ENCODE assay signal across 8 cellular contexts in the genomic region with DNA sequence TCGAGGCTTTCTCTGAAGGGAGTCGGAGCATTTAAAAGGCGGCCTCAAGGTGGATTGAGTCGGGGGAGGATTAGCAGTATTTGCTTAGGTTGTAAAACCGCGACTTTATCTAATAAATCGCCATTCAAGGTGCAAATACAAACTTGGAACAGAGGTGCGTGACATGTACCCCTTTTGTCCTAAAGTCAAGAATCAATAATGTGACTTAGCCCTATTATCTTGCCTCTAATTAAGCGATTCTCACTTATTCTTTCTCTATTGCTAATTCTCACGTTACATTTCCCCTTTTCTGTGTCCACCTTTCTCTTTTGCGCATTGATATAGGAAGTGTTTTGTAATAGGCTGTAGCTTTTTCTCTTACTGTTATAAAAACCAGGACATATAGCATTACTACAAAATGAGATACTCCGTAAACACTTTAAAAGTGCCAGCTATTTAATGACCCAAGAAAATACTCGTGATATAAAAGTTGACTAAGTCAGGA. TPM values are rescaled to one million over a fixed set of nuclear protein-coding genes. Genes with fewer than 3 reads are reported as not detected.
DNase-seq lines count a peak whose midpoint lies in the region; ATAC-seq and TF ChIP-seq lines count a peak whose summit lies in the region.

No MANE protein-coding gene starts in this region.

- no peak overlapping the region for H2BK12ac ChIP-seq in H9 (ENCODE audit: insufficient read length, low read depth, low read length)

- no peak for TF ChIP-seq POLR2A in transverse colon (IDR thresholded peaks at IDR 0.05)

- peaks cover 33 to 38% of the 10 kb centered on the region in 2 experiments for H3K4me1 Mint-ChIP-seq in H9

- peak overlapping the region; percentile 98 for H3K4me3 ChIP-seq in iPS-11a (ENCODE audit: low read depth, low read length)
- peak overlapping the region; percentile 33 to 99 (median 81) for H3K4me3 ChIP-seq in transverse colon

- no peak overlapping the region for H3K18ac ChIP-seq in H9 (ENCODE audit: insufficient read length, low read depth, low read length)

- H4K20me1 ChIP-seq in H9 (ENCODE audit: control insufficient read depth, insufficient read depth, insufficient read length) = no peaks in the 10 kb centered on the region

- H2BK20ac ChIP-seq in H9 (ENCODE audit: low read depth, low read length, poor library complexity, severe bottlenecking) = no peak overlapping the region

- H3K27ac ChIP-seq in H9 (ENCODE audit: insufficient read length, low read depth, low read length) = no peak overlapping the region
- H3K27ac ChIP-seq in RWPE1 = peak overlapping the region; percentile 81
- H3K27ac ChIP-seq in transverse colon = peak overlapping the region; percentile 89 to 98 (median 92)

- no peak overlapping the region for H2AFZ ChIP-seq in H9 (ENCODE audit: low read length)

- TF ChIP-seq CTCF in H9 (conservative IDR thresholded peaks at IDR 0.05) (no peak), RWPE1 (conservative IDR thresholded peaks at IDR 0.05; ENCODE audit: low read depth) (no peak), transverse colon (IDR thresholded peaks at IDR 0.05) (no peak)

- H3K23ac ChIP-seq in H9 (ENCODE audit: insufficient read length, low read depth, low read length) = no peak overlapping the region

- H3K9me3 ChIP-seq in H9 (ENCODE audit: control insufficient read depth, low read depth, low read length) = no peaks in the 10 kb centered on the region
- H3K9me3 ChIP-seq in transverse colon = no peaks in the 10 kb centered on the region

- no peak overlapping the region for H2BK120ac ChIP-seq in H9 (ENCODE audit: low read depth, low read length, poor library complexity, severe bottlenecking)

- no peak overlapping the region for H3T11ph ChIP-seq in H9 (ENCODE audit: low read length)

- no peak overlapping the region for H4K8ac ChIP-seq in H9 (replicated peaks; ENCODE audit: insufficient read length, low read depth, low read length)

- H2AK5ac ChIP-seq in H9 (ENCODE audit: insufficient read length, low read length) = no peak overlapping the region

- CTCF ChIA-PET in RWPE1 (lab: Yijun Ruan, JAX) = interaction anchor here (0.9 kb wide), 1 partner anchor 261 kb away, joined by 3 read pairs; no protein-coding TSS in a partner anchor

- H3K56ac ChIP-seq in H9 (ENCODE audit: insufficient read length, low read depth, low read length) = no peak overlapping the region

- peaks cover 0 to 4% (median 2%) of the 10 kb centered on the region in 3 experiments; a peak in 2 of 7 replicates for H3K36me3 Mint-ChIP-seq in H9 (ENCODE audit: insufficient read depth in 1 of 3, low read depth in 3 of 3)

- H3K79me2 ChIP-seq in H9 (ENCODE audit: insufficient read depth, low read length) = peaks cover 13% of the 10 kb centered on the region; the same call in 1 of the 2 replicates

- no peak overlapping the region for H3K14ac ChIP-seq in H9 (ENCODE audit: insufficient read depth, low read length)

- no peaks in the 10 kb centered on the region for H3K27me3 Mint-ChIP-seq in H9 (ENCODE audit: low read depth)

- POLR2A ChIA-PET in RWPE1 (lab: Yijun Ruan, JAX; ENCODE audit: low non-redundant PET) = interaction anchor here (1.4 kb wide), 1 partner anchor 42 kb away, joined by 4 read pairs; no protein-coding TSS in a partner anchor

- peak overlapping the region; percentile 57 for H3K9ac ChIP-seq in H9 (ENCODE audit: extremely low read depth, insufficient read length, low read length)

- H4K5ac ChIP-seq in H9 (ENCODE audit: insufficient read length, low read depth, low read length) = no peak overlapping the region

- H3K4me1 ChIP-seq in H9 (ENCODE audit: insufficient read depth, low read length) (peaks cover 1% of the 10 kb centered on the region; the same call in 1 of the 2 replicates), transverse colon (peaks cover 18 to 48% (median 20%) of the 10 kb centered on the region in 4 donors)

- DNase-seq in ELR (ENCODE audit: low read depth) = peak; percentile 23
- DNase-seq in H9 = no peak
- no peak for DNase-seq in RWPE1 (ENCODE audit: low spot score)
- no peak for DNase-seq in transverse colon
- DNase-seq in stimulated activated CD4-positive, alpha-beta T cell treated with anti-CD3 and anti-CD28 coated beads, Interleukin-1b, Interleukin-23, amount 100 ng/mL, for 48 hours = no peak
- no peak for DNase-seq in amygdala (lab: John Stamatoyannopoulos, UW)

- no peak overlapping the region for H2BK5ac ChIP-seq in H9 (ENCODE audit: insufficient read length, low read length)

- H3K9me3 Mint-ChIP-seq in H9 = no peaks in the 10 kb centered on the region

- no CpG with 5 or more reads among the region's 13 CpGs for WGBS in H9 (ENCODE audit: extremely low coverage, insufficient read length, low lambda C conversion rate)
- WGBS in transverse colon (ENCODE audit: low coverage in 1 of 2), 2 donors = 1% methylated on average over 9 to 13 of the region's 13 CpGs

- in situ Hi-C loops in transverse colon (cut with MboI; ENCODE audit: low pct_ligation_motif_present in 1 of 4, low pct_unique_long_range_greater_than_20kb in 1 of 4, low sequenced_read_pairs in 3 of 4) = no loop called here

- no peak overlapping the region for H3K4me3 Mint-ChIP-seq in H9

- no peak overlapping the region for H4K91ac ChIP-seq in H9 (ENCODE audit: insufficient read length, low read depth, low read length)

- H3K23me2 ChIP-seq in H9 (ENCODE audit: insufficient read length, low read depth, low read length, poor library complexity, severe bottlenecking) = no peaks in the 10 kb centered on the region

- H3K36me3 ChIP-seq in transverse colon = no peaks in the 10 kb centered on the region

- ATAC-seq in HG03095 (IDR thresholded peaks at IDR 0.05; ENCODE audit: unreplicated experiment) = no peak

- intact Hi-C loops in transverse colon (cut with DNase I; ENCODE audit: low total_unique reads) = no loop called here

- H3K4me2 ChIP-seq in H9 (ENCODE audit: insufficient read depth, insufficient read length, low read length) = peak overlapping the region; percentile 83

- no peak overlapping the region for H2BK15ac ChIP-seq in H9 (ENCODE audit: low read depth, low read length)

- H3K27me3 ChIP-seq in H9 (ENCODE audit: insufficient read depth, low read length) = no peaks in the 10 kb centered on the region
- no peaks in the 10 kb centered on the region for H3K27me3 ChIP-seq in transverse colon

- H3K4ac ChIP-seq in H9 (ENCODE audit: low read depth, low read length) = no peak overlapping the region

- no peak overlapping the region for H3K27ac Mint-ChIP-seq in H9

- H3K79me1 ChIP-seq in H9 (ENCODE audit: insufficient read depth, low read depth, low read length, poor library complexity, severe bottlenecking) = no peaks in the 10 kb centered on the region

- no peak for TF ChIP-seq EP300 in transverse colon (IDR thresholded peaks at IDR 0.05; ENCODE audit: low read depth)

RNA-seq across cellular contexts. Expression of a gene that starts 0.6 kb away (rescaled TPM):
- total RNA-seq in H9 (2021) = 63.0 and 65.2 TPM in 2 replicates
- total RNA-seq in transverse colon = 10 to 100 TPM; 28.9 to 86.2 (median 56.5) TPM

RNA-seq across cellular contexts. Expression of a gene that starts 41.6 kb away (rescaled TPM):
- total RNA-seq in H9 (2021) = 508 and 516 TPM in 2 replicates
- total RNA-seq in transverse colon = 100 to 1,000 TPM; 146 to 469 (median 349) TPM
